7 cellular contexts compared by ENCODE assay signal in the genomic region with DNA sequence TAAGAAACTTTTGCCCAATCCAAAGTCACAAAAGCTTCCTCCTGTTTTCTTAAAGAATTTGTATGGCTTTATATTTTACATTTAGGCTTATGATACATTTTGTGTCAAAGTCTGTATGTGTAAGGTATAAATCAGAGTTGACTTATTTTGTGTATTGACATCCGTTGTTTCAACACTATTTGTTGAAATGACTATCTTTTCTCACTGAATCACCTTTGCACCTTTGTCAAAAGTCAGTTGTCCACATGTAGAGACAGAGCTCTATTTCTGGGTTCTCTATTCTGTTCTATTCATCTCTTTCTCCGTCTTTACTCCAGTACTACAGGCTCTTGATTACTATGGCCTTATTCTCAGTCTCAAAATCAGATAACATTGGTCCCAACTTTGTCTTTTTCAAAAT.
"Had no signal": no experiment of that assay in that cellular context is flagged by ENCODE, and none has a peak within 500 bp of the region (broad histone marks: within the 10 kb centered on the region; RNA-seq: fewer than 3 reads in every experiment).

No MANE protein-coding gene starts in this region.

- DNase-seq: IMR-90, KBM-7, KG1 had no signal

- FAIRE-seq: HTR-8/SVneo, K562 had no signal

- H3K4me3 ChIP-seq: K562 had no signal

- H3K4me2 ChIP-seq: KMS-11 had no signal

- H3K9ac ChIP-seq: KMS-11 had no signal

- ATAC-seq: K562 had no signal

- H3K27ac ChIP-seq: HL-60, KMS-11 had no signal
